In the genomic region with DNA sequence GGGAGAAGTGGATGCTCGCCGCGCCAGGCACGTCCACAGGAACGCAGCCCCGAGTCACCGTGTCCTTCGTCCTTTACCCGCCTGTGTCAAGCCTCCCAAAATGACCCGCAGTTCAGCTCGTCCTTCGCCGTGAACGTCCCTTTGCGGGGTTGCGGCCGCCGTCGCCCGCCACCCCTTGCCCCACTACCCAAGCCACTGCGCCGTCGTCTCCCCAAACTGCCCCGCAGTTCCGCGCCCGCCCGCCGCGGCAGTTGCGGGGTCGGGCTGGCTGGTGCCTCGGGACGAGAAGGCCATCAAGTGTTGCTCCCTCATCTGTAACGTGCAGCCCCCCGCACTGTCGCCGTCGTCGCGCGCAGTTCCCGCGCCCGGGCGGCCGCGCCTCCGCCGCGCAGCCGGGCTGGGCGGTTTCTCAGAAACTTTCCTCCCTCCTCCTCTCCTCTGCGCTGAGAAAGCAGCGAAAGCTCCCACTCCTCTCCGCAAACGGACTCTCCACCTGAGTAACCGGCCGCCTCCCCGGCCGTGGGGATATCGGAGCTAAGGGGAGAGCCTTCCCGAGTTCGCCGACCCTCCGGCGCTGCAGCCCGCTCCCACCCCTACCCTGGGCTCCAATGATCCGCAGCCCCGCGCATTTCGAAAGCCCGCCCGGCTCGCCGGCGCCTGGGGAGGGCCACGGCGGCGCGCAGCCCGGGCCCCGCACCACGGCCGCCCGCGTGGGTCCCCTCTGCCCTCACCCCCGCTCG, we compare ENCODE assay signal across 8 cellular contexts. TPM values are rescaled to one million over a fixed set of nuclear protein-coding genes. Genes with fewer than 3 reads are reported as not detected.
DNase-seq lines count a peak whose midpoint lies in the region; ATAC-seq and TF ChIP-seq lines count a peak whose summit lies in the region.

No MANE protein-coding gene starts in this region.

- H3K9ac ChIP-seq in mammary epithelial cell (ENCODE audit: insufficient read depth, low read length), result peak overlapping the region; percentile 97

- H3K9me3 ChIP-seq in mammary epithelial cell (replicated peaks; ENCODE audit: insufficient read depth, low read length), result no peaks in the 10 kb centered on the region

- peak overlapping the region; percentile 94 for H3K27ac ChIP-seq in mammary epithelial cell (ENCODE audit: insufficient read depth, low read depth, low read length)

- no peak for ATAC-seq in HG03457 (IDR thresholded peaks at IDR 0.05; ENCODE audit: unreplicated experiment)
- no peak for ATAC-seq in GM21390 (IDR thresholded peaks at IDR 0.05; ENCODE audit: unreplicated experiment)

- in situ Hi-C loops in mammary epithelial cell (cut with MboI; ENCODE audit: low sequenced_read_pairs in 2 of 2), result loop anchor here in 1 of 2 donors (25.0 kb wide), 1 partner anchor 1162 kb away; no protein-coding TSS in a partner anchor

- intact Hi-C loops in mammary epithelial cell (cut with micrococcal nuclease), result no loop called here

- no peaks in the 10 kb centered on the region for H4K20me1 ChIP-seq in mammary epithelial cell (ENCODE audit: insufficient read depth, low read length)

- H3K4me1 ChIP-seq in mammary epithelial cell (ENCODE audit: insufficient read depth, low read length), result peaks cover 38% of the 10 kb centered on the region

- CTCF ChIA-PET in mammary epithelial cell (lab: Charles Lee; ENCODE audit: low non-redundant PET), result no interaction called here

- H3K4me2 ChIP-seq in mammary epithelial cell (ENCODE audit: insufficient read depth, low read depth, low read length), result peak overlapping the region; percentile 99

- no CpG with 5 or more reads among the region's 89 CpGs for WGBS in mammary epithelial cell (ENCODE audit: low coverage, missing lambda C conversion rate)

- dilution Hi-C loops in mammary epithelial cell (cut with HindIII; ENCODE audit: low sequenced_read_pairs), result no loop called here

- H2AFZ ChIP-seq in mammary epithelial cell (ENCODE audit: low read depth, low read length), result peak overlapping the region; percentile 73

- TF ChIP-seq CTCF in mammary epithelial cell (conservative IDR thresholded peaks at IDR 0.05 in 1 of 2, IDR thresholded peaks at IDR 0.05 in 1 of 2; ENCODE audit: extremely low read depth in 1 of 2, insufficient read depth in 1 of 2, low read depth in 1 of 2, low read length in 2 of 2), result no peak

- DNase-seq in NCI-H82 (lab: John Stamatoyannopoulos, UW) (peak; percentile 57), NCI-H82 treated with DMSO at 0.1 percent for 48 hours (lab: John Stamatoyannopoulos, UW; ENCODE audit: unreplicated experiment) (no peak), T-helper 1 cell (peak in 4 of 5 donors; percentile 21 to 42 (median 32)), mammary epithelial cell (peak; percentile 45), kidney tubule cell (ENCODE audit: low spot score) (peak; percentile 36)
- DNase-seq in stimulated activated CD4-positive, alpha-beta T cell treated with anti-CD3 and anti-CD28 coated beads, Interleukin-2, amount 100 ng/mL, for 48 hours, result peak; percentile 32 to 39

- no peaks in the 10 kb centered on the region for H3K27me3 ChIP-seq in mammary epithelial cell (ENCODE audit: insufficient read depth, low read length)

- peaks cover 73% of the 10 kb centered on the region for H3K79me2 ChIP-seq in mammary epithelial cell (ENCODE audit: insufficient read depth, low read length)

- BruUV-seq in mammary epithelial cell (replicated peaks; lab: Mats Ljungman, UMichigan), result no TSS peak

- H3K4me3 ChIP-seq in mammary epithelial cell (replicated peaks in 1 of 3; ENCODE audit: insufficient read depth in 1 of 3, low read depth in 2 of 3, low read length in 3 of 3), result peak overlapping the region; percentile 86 to 95 (median 93)

- peaks cover 3% of the 10 kb centered on the region for H3K36me3 ChIP-seq in mammary epithelial cell (ENCODE audit: insufficient read depth, low read length)

RNA-seq across cellular contexts. Expression of a gene that starts 6.7 kb away (rescaled TPM):
- total RNA-seq in mammary epithelial cell, result 10 to 100 TPM; 13.3 to 23.0 TPM
- 4.7 TPM for polyA plus RNA-seq in mammary epithelial cell
- polyA minus RNA-seq in mammary epithelial cell, result 9.5 TPM

RNA-seq across cellular contexts. Expression of a gene that starts 27.9 kb away (rescaled TPM):
- total RNA-seq in mammary epithelial cell, result 1 to 10 TPM in 1 of 2 donors, not detected in 1; 1.7 TPM
- polyA plus RNA-seq in mammary epithelial cell, result 0.74 TPM
- not detected for polyA minus RNA-seq in mammary epithelial cell
